11 cellular contexts compared by ENCODE assay signal in the genomic region with DNA sequence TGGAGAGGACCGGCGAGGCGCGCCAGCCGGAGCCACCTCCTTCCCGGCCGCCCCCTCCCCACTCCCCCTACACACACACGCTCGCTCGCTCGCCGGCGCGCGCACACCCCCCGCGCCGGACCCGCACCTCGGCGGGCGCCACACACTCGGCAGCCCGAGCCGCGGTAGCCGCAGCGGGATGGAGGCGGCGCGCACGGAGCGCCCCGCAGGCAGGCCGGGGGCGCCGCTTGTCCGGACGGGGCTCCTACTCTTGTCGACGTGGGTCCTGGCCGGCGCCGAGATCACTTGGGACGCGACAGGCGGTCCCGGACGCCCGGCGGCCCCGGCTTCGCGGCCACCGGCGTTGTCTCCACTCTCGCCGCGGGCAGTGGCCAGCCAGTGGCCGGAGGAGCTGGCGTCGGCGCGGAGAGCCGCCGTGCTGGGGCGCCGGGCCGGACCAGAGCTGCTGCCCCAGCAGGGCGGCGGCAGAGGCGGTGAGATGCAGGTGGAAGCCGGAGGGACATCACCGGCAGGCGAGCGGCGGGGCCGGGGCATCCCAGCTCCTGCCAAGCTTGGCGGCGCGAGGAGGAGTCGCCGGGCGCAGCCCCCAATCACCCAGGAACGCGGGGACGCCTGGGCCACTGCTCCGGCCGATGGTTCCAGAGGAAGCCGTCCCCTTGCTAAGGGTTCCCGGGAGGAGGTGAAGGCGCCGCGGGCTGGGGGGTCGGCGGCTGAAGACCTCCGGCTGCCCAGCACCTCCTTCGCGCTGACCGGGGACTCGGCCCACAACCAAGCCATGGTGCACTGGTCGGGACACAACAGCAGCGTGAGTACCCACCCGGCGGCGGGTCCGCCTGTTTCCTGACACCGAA. TPM values are rescaled to one million over a fixed set of nuclear protein-coding genes. Genes with fewer than 3 reads are reported as not detected.
DNase-seq lines count a peak whose midpoint lies in the region; ATAC-seq and TF ChIP-seq lines count a peak whose summit lies in the region.
"Had no signal": no experiment of that assay in that cellular context is flagged by ENCODE, and none has a peak within 500 bp of the region (broad histone marks: within the 10 kb centered on the region; RNA-seq: fewer than 3 reads in every experiment).

A gene (plus strand): TSS at position 141 of the 851 bp plus-strand sequence.

- H3K27ac ChIP-seq in HUES6 (ENCODE audit: low read depth, low read length) (no peak within 1 kb of the TSS), prostate gland (no peak within 1 kb of the TSS), PC-9 (no peak within 1 kb of the TSS)

- H2AFZ ChIP-seq in PC-9: no peak within 1 kb of the TSS

- H3K4me1 ChIP-seq in HUES6 (ENCODE audit: control insufficient read depth, insufficient read depth, low read length) (peaks cover 5% of the 10 kb centered on the region; the same call in 1 of the 2 replicates), prostate gland (replicated peaks) (no peaks in the 10 kb centered on the region), PC-9 (replicated peaks; ENCODE audit: insufficient read depth) (no peaks in the 10 kb centered on the region)

- intact Hi-C loops in prostate gland (cut with DNase I): loop anchor here (10.0 kb wide), 1 partner anchor 283 kb away; no protein-coding TSS in a partner anchor
- intact Hi-C loops in PC-9 (cut with micrococcal nuclease; ENCODE audit: unreplicated experiment): no loop called here

- no peaks in the 10 kb centered on the region for H3F3A ChIP-seq in PC-9 (ENCODE audit: insufficient read depth, low read depth)

- H3K9ac ChIP-seq in HUES6 (ENCODE audit: low read length): no peak within 1 kb of the TSS

- H3K4me3 ChIP-seq in HUES6 (ENCODE audit: low read depth, low read length) (peak within 1 kb of the TSS; percentile 76), fibroblast of the aortic adventitia (ENCODE audit: low read depth, low read length) (peak within 1 kb of the TSS; percentile 37), prostate gland (peak within 1 kb of the TSS in 1 of 2 donors; percentile 7), PC-9 (no peak within 1 kb of the TSS)

- under 1% methylated on average over 58 of the region's 108 CpGs for whole genome bisulfite sequencing in prostate gland

- no peaks in the 10 kb centered on the region for H3K79me2 ChIP-seq in PC-9 (ENCODE audit: low read depth)

- H3K9me3 ChIP-seq in HUES6 (ENCODE audit: control insufficient read depth, insufficient read depth, low read depth, low read length) (no peaks in the 10 kb centered on the region), prostate gland (no peaks in the 10 kb centered on the region), PC-9 (ENCODE audit: insufficient read depth, low read depth) (no peaks in the 10 kb centered on the region)

- no peak for ATAC-seq in HG03378 (IDR thresholded peaks at IDR 0.05; ENCODE audit: unreplicated experiment)
- ATAC-seq in GM21723 (IDR thresholded peaks at IDR 0.05; ENCODE audit: unreplicated experiment): no peak

- TF ChIP-seq CTCF in fibroblast of the aortic adventitia (IDR thresholded peaks at IDR 0.05; ENCODE audit: insufficient read depth, low read length) (no peak), prostate gland (IDR thresholded peaks at IDR 0.05) (no peak), PC-9 (conservative IDR thresholded peaks at IDR 0.05) (no peak)

- peak; percentile 6 for DNase-seq in DMS114 treated with DMSO at 0.1 percent for 48 hours (lab: John Stamatoyannopoulos, UW; ENCODE audit: unreplicated experiment)
- DNase-seq in fibroblast of the aortic adventitia (ENCODE audit: low read depth): no peak
- DNase-seq in occipital lobe (lab: John Stamatoyannopoulos, UW): no peak
- no peak for DNase-seq in prostate gland (ENCODE audit: low spot score)
- no peak for DNase-seq in PC-9
- DNase-seq: activated T-cell treated with anti-CD3 and anti-CD28 coated beads, Interleukin-2, amount 50 U/mL, for 4 hours; CD8-positive, alpha-beta memory T cell; NCI-H187 had no signal

- POLR2A ChIA-PET in PC-9 (lab: Charles Lee; ENCODE audit: unreplicated experiment): no interaction called here

- H3K4me2 ChIP-seq in PC-9: no peak within 1 kb of the TSS

- H3K27me3 ChIP-seq in HUES6 (ENCODE audit: control insufficient read depth, insufficient read depth, low read length) (peaks cover 100% of the 10 kb centered on the region), prostate gland (replicated peaks; ENCODE audit: insufficient read depth) (peaks cover 37% of the 10 kb centered on the region), PC-9 (ENCODE audit: insufficient read depth, low read depth) (0 out of 2 replicates have a peak, but pooled peaks cover 3% of the 10 kb centered on the region)

- no peaks in the 10 kb centered on the region for H3K36me3 ChIP-seq in HUES6 (ENCODE audit: control insufficient read depth, insufficient read depth, low read length)
- no peaks in the 10 kb centered on the region for H3K36me3 ChIP-seq in prostate gland
- no peaks in the 10 kb centered on the region for H3K36me3 ChIP-seq in PC-9 (ENCODE audit: low read depth)

- BruUV-seq in PC-9 (replicated peaks; lab: Mats Ljungman, UMichigan): no TSS peak

- H4K20me1 ChIP-seq in PC-9 (ENCODE audit: insufficient read depth): no peaks in the 10 kb centered on the region

- TF ChIP-seq POLR2A in prostate gland (IDR thresholded peaks at IDR 0.05): no peak

- CTCF ChIA-PET in PC-9 (lab: Charles Lee): no interaction called here

- no peaks in the 10 kb centered on the region for H3K9me2 ChIP-seq in PC-9 (ENCODE audit: insufficient read depth)

RNA-seq across cellular contexts. Expression of the gene that starts here (rescaled TPM):
- total RNA-seq in fibroblast of the aortic adventitia (ENCODE audit: low replicate concordance) (0.16 and 0.27 TPM in 2 replicates), occipital lobe (23.7 TPM), prostate gland (1 to 10 TPM in 1 of 2 donors, not detected in 1; 4.3 TPM), PC-9 (2021) (not detected in 2 replicates)
- total RNA-seq: activated T-cell treated with anti-CD3 and anti-CD28 coated beads, Interleukin-2, amount 50 U/mL, for 4 hours; CD8-positive, alpha-beta memory T cell had no signal
